In genomic region chr1:7549693-7550161, GRCh38 we compare ENCODE assay signal across 9 cellular contexts.
A peak's percentile ranks its signal among the peaks of the same experiment; 100 is the strongest.
DNase-seq lines count a peak whose midpoint lies in the region; ATAC-seq, FAIRE-seq and TF ChIP-seq lines count a peak whose summit lies in the region.
"Had no signal": no experiment of that assay in that cellular context is flagged by ENCODE, and none has a peak within 500 bp of the region (broad histone marks: within the 10 kb centered on the region; RNA-seq: fewer than 3 reads in every experiment).

No MANE protein-coding gene starts in this region.

- H3K27me3 Mint-ChIP-seq in CD8-positive, alpha-beta memory T cell, result peaks cover 1 to 18% of the 10 kb centered on the region in 2 donors
- no peaks in the 10 kb centered on the region for H3K27me3 Mint-ChIP-seq in neural crest cell (ENCODE audit: low read depth)

- H3K27ac ChIP-seq in CD8-positive, alpha-beta memory T cell (ENCODE audit: low read depth, low read length), result no peak overlapping the region
- H3K27ac ChIP-seq in ascending aorta, result peak overlapping the region in 1 of 2 donors; percentile 34

- H3K4me3 Mint-ChIP-seq in CD8-positive, alpha-beta memory T cell, result no peak overlapping the region
- H3K4me3 Mint-ChIP-seq in neural crest cell, result no peak overlapping the region
- H3K4me3 Mint-ChIP-seq: naive thymus-derived CD8-positive, alpha-beta T cell had no signal

- no peaks in the 10 kb centered on the region for H3K9me3 ChIP-seq in CD8-positive, alpha-beta memory T cell (ENCODE audit: low read length)
- no peaks in the 10 kb centered on the region for H3K9me3 ChIP-seq in ascending aorta

- no peak overlapping the region for H3K4me3 ChIP-seq in CD8-positive, alpha-beta memory T cell (ENCODE audit: low read length)
- H3K4me3 ChIP-seq in ascending aorta, result no peak overlapping the region

- no peaks in the 10 kb centered on the region for H3K4me1 ChIP-seq in CD8-positive, alpha-beta memory T cell (ENCODE audit: insufficient read depth, low read length)
- peaks cover 5 to 12% of the 10 kb centered on the region in 2 donors for H3K4me1 ChIP-seq in ascending aorta

- H3K4me1 Mint-ChIP-seq in CD8-positive, alpha-beta memory T cell, result peaks cover 4 to 8% (median 7%) of the 10 kb centered on the region in 3 donors
- H3K4me1 Mint-ChIP-seq in neural crest cell, result peaks cover 23% of the 10 kb centered on the region

- H3K27me3 ChIP-seq in CD8-positive, alpha-beta memory T cell (ENCODE audit: insufficient read depth, low read length, poor library complexity, severe bottlenecking), result no peaks in the 10 kb centered on the region
- no peaks in the 10 kb centered on the region for H3K27me3 ChIP-seq in ascending aorta

- CTCF ChIA-PET in CD8-positive, alpha-beta memory T cell (lab: Charles Lee), result no interaction called here

- peak overlapping the region in 5 of 8 donors; percentile 18 to 79 (median 65) for H3K27ac Mint-ChIP-seq in CD8-positive, alpha-beta memory T cell
- H3K27ac Mint-ChIP-seq in neural crest cell (ENCODE audit: unreplicated experiment), result peak overlapping the region; percentile 84

- H3K36me3 ChIP-seq in CD8-positive, alpha-beta memory T cell (ENCODE audit: insufficient read depth, low read length), result no peaks in the 10 kb centered on the region
- no peaks in the 10 kb centered on the region for H3K36me3 ChIP-seq in ascending aorta

- intact Hi-C loops in ascending aorta (cut with DNase I), result no loop called here

- no peak for FAIRE-seq in HTR-8/SVneo (lab: Jason Lieb, UNC)

- no peaks in the 10 kb centered on the region for H3K9me3 Mint-ChIP-seq in CD8-positive, alpha-beta memory T cell
- H3K9me3 Mint-ChIP-seq in neural crest cell, result peaks cover 5% of the 10 kb centered on the region
- H3K9me3 Mint-ChIP-seq: naive thymus-derived CD8-positive, alpha-beta T cell had no signal

- TF ChIP-seq CTCF in neural crest cell (conservative IDR thresholded peaks at IDR 0.05) (no peak), ascending aorta (IDR thresholded peaks at IDR 0.05) (no peak)

- DNase-seq in CD8-positive, alpha-beta memory T cell, result no peak
- DNase-seq in HTR-8/SVneo (ENCODE audit: insufficient read length, low spot score) (peak; percentile 34), amniotic epithelial cell (ENCODE audit: low read depth) (peak; percentile 15), neural crest cell (ENCODE audit: low read depth, low spot score) (no peak), NCI-H1105 treated with DMSO at 0.1 percent for 48 hours (lab: John Stamatoyannopoulos, UW) (no peak), KG1 (lab: John Stamatoyannopoulos, UW) (no peak), ascending aorta (ENCODE audit: low spot score in 2 of 2) (no peak)
- DNase-seq: naive thymus-derived CD8-positive, alpha-beta T cell had no signal

- no peak for ATAC-seq in HG03378 (IDR thresholded peaks at IDR 0.05; ENCODE audit: unreplicated experiment)
- ATAC-seq: naive thymus-derived CD8-positive, alpha-beta T cell had no signal

- H3K36me3 Mint-ChIP-seq in CD8-positive, alpha-beta memory T cell, result no peaks in the 10 kb centered on the region
- H3K36me3 Mint-ChIP-seq in neural crest cell (ENCODE audit: low read depth), result no peaks in the 10 kb centered on the region
- H3K36me3 Mint-ChIP-seq: naive thymus-derived CD8-positive, alpha-beta T cell had no signal

- POLR2A ChIA-PET in CD8-positive, alpha-beta memory T cell (lab: Charles Lee), result no interaction called here

Comparison
In these comparisons a context has a peak if more than half of its experiments do, and no peak if none do; other contexts are left out.
1. DNase-seq: peak in HTR-8/SVneo (single experiment) and amniotic epithelial cell (single experiment); none in CD8-positive, alpha-beta memory T cell (0 of 5), neural crest cell (single experiment), NCI-H1105 treated with DMSO at 0.1 percent for 48 hours (single experiment), KG1 (single experiment) and ascending aorta (0 of 2).